ENCODE assay signal across 27 cellular contexts in genomic region chr6:147126618-147127022, GRCh38.
DNase-seq lines count a peak whose midpoint lies in the region; ATAC-seq and TF ChIP-seq lines count a peak whose summit lies in the region.
"Had no signal": no experiment of that assay in that cellular context is flagged by ENCODE, and none has a peak within 500 bp of the region (broad histone marks: within the 10 kb centered on the region; RNA-seq: fewer than 3 reads in every experiment).

No MANE protein-coding gene starts in this region.

- no peaks in the 10 kb centered on the region for H3K36me3 Mint-ChIP-seq in chondrocyte (ENCODE audit: low read depth)
- H3K36me3 Mint-ChIP-seq: CD4-positive, CD25-positive, alpha-beta regulatory T cell; immature natural killer cell had no signal

- intact Hi-C loops in gastrocnemius medialis (cut with DNase I; ENCODE audit: low total_unique reads) = no loop called here

- H3K4me3 ChIP-seq in gastrocnemius medialis = no peak overlapping the region
- H3K4me3 ChIP-seq in MM.1S (ENCODE audit: low read length) = no peak overlapping the region
- no peak overlapping the region for H3K4me3 ChIP-seq in MG63
- H3K4me3 ChIP-seq: lower lobe of right lung, skin epidermis, uterus had no signal

- H3K9me2 ChIP-seq in MM.1S (replicated peaks; ENCODE audit: insufficient read depth, low read length) = no peaks in the 10 kb centered on the region

- no peaks in the 10 kb centered on the region for H3F3A ChIP-seq in MM.1S (ENCODE audit: insufficient read depth, low read length)

- H4K20me1 ChIP-seq in MM.1S (ENCODE audit: insufficient read depth, low read length) = no peaks in the 10 kb centered on the region

- H3K27me3 ChIP-seq in gastrocnemius medialis (no peaks in the 10 kb centered on the region), MM.1S (replicated peaks; ENCODE audit: insufficient read depth, low read length) (no peaks in the 10 kb centered on the region), MG63 (no peaks in the 10 kb centered on the region)
- H3K27me3 ChIP-seq: uterus had no signal

- H3K9me3 ChIP-seq in gastrocnemius medialis (no peaks in the 10 kb centered on the region), MM.1S (replicated peaks; ENCODE audit: insufficient read depth, low read length) (no peaks in the 10 kb centered on the region), MG63 (no peaks in the 10 kb centered on the region)
- H3K9me3 ChIP-seq: lower lobe of right lung, uterus had no signal

- TF ChIP-seq CTCF in chondrocyte (IDR thresholded peaks at IDR 0.05) (no peak), gastrocnemius medialis (IDR thresholded peaks at IDR 0.05 in 4 of 5, conservative IDR thresholded peaks at IDR 0.05 in 1 of 5) (no peak), MM.1S (IDR thresholded peaks at IDR 0.05; ENCODE audit: low read length) (no peak)

- no peaks in the 10 kb centered on the region for H3K79me2 ChIP-seq in MM.1S (ENCODE audit: low read length)

- ATAC-seq in gastrocnemius medialis (peak; percentile 86 to 93), GM21423 (IDR thresholded peaks at IDR 0.05; ENCODE audit: unreplicated experiment) (no peak)
- ATAC-seq: esophagus mucosa had no signal

- H3K9ac ChIP-seq in MM.1S (ENCODE audit: low read length) = no peak overlapping the region
- H3K9ac ChIP-seq: KMS-11 had no signal

- no peaks in the 10 kb centered on the region for H3K4me1 ChIP-seq in gastrocnemius medialis
- H3K4me1 ChIP-seq in MM.1S (ENCODE audit: low read length) = no peaks in the 10 kb centered on the region
- H3K4me1 ChIP-seq: lower lobe of right lung, uterus had no signal

- H3K27ac Mint-ChIP-seq in chondrocyte (ENCODE audit: unreplicated experiment) = peak overlapping the region; percentile 45
- H3K27ac Mint-ChIP-seq: CD4-positive, CD25-positive, alpha-beta regulatory T cell; immature natural killer cell; T-helper 1 cell treated with Interleukin-12 subunit alpha and Interleukin-12 subunit beta and Interleukin-4 antibody, amounts not matched to agents 30 μg/mL and 1 μg/mL, for 36 hours had no signal

- peak overlapping the region; percentile 12 for H3K4me3 Mint-ChIP-seq in chondrocyte (ENCODE audit: unreplicated experiment)
- H3K4me3 Mint-ChIP-seq: CD4-positive, CD25-positive, alpha-beta regulatory T cell; immature natural killer cell; T-helper 1 cell treated with Interleukin-12 subunit alpha and Interleukin-12 subunit beta and Interleukin-4 antibody, amounts not matched to agents 30 μg/mL and 1 μg/mL, for 36 hours had no signal

- H3K27ac ChIP-seq in gastrocnemius medialis (peak overlapping the region in 2 of 4 donors; percentile 23 to 24), MM.1S (ENCODE audit: low read length) (no peak overlapping the region)
- H3K27ac ChIP-seq: KMS-11, lower lobe of right lung, skin epidermis, uterus, WERI-Rb-1 had no signal

- H3K9me3 Mint-ChIP-seq in chondrocyte (ENCODE audit: low read depth) = no peaks in the 10 kb centered on the region
- H3K9me3 Mint-ChIP-seq: T-helper 1 cell treated with Interleukin-12 subunit alpha and Interleukin-12 subunit beta and Interleukin-4 antibody, amounts not matched to agents 30 μg/mL and 1 μg/mL, for 36 hours had no signal

- no peak overlapping the region for H2AFZ ChIP-seq in MM.1S (ENCODE audit: low read length)

- H3K27me3 Mint-ChIP-seq in chondrocyte (ENCODE audit: low read depth) = no peaks in the 10 kb centered on the region
- H3K27me3 Mint-ChIP-seq: CD4-positive, CD25-positive, alpha-beta regulatory T cell had no signal

- no peak overlapping the region for H3K4me2 ChIP-seq in MM.1S (ENCODE audit: low read depth, low read length)
- H3K4me2 ChIP-seq: KMS-11 had no signal

- in situ Hi-C loops in gastrocnemius medialis (cut with MboI; ENCODE audit: low sequenced_read_pairs in 4 of 4) = no loop called here

- TF ChIP-seq POLR2A in gastrocnemius medialis (IDR thresholded peaks at IDR 0.05) = peak in 1 of 2 donors; percentile 47

- DNase-seq in M059J (ENCODE audit: low read depth) = peak; percentile 8
- no peak for DNase-seq in chondrocyte (ENCODE audit: low spot score)
- DNase-seq in iPS-NIHi7 (ENCODE audit: extremely low spot score) = peak; percentile 14
- peak; percentile 3 to 42 for DNase-seq in gastrocnemius medialis
- no peak for DNase-seq in NCI-H2029 (lab: John Stamatoyannopoulos, UW)
- DNase-seq in MM.1S = no peak
- no peak for DNase-seq in MG63
- DNase-seq: activated CD4-positive, alpha-beta T cell treated with anti-CD3 and anti-CD28 coated beads, Interleukin-2, amount 50 U/mL, for 48 hours; activated naive CD4-positive, alpha-beta T cell; amniotic stem cell; caudate nucleus; CD4-positive, CD25-positive, alpha-beta regulatory T cell; DMS79; immature natural killer cell; lower lobe of right lung; NCI-H1092 treated with DMSO at 0.1 percent for 48 hours; NCI-H510A treated with DMSO at 0.1 percent for 48 hours; posterior cingulate gyrus; SHP77; stimulated activated CD4-positive, alpha-beta T cell treated with anti-CD3 and anti-CD28 coated beads, Interleukin-4, amount 100 ng/mL, for 24 hours; uterus; WERI-Rb-1 had no signal

- H3K36me3 ChIP-seq in gastrocnemius medialis (no peaks in the 10 kb centered on the region), MM.1S (replicated peaks; ENCODE audit: insufficient read depth, low read length) (no peaks in the 10 kb centered on the region), MG63 (no peaks in the 10 kb centered on the region)
- H3K36me3 ChIP-seq: lower lobe of right lung, WERI-Rb-1 had no signal

- peaks cover 10% of the 10 kb centered on the region for H3K4me1 Mint-ChIP-seq in chondrocyte (ENCODE audit: low read depth)
- H3K4me1 Mint-ChIP-seq: immature natural killer cell had no signal

Comparison
In these comparisons a context has a peak if more than half of its experiments do, and no peak if none do; other contexts are left out.
1. DNase-seq: peak in M059J (single experiment), iPS-NIHi7 (single experiment) and gastrocnemius medialis (2 of 2); none in chondrocyte (single experiment), NCI-H2029 (single experiment), MM.1S (single experiment) and MG63 (single experiment).